In genomic region chr7:4744391-4745264, GRCh38 we compare ENCODE assay signal across 8 cellular contexts. TPM values are rescaled to one million over a fixed set of nuclear protein-coding genes. Genes with fewer than 3 reads are reported as not detected.
A peak's percentile ranks its signal among the peaks of the same experiment; 100 is the strongest.
DNase-seq lines count a peak whose midpoint lies in the region; ATAC-seq and TF ChIP-seq lines count a peak whose summit lies in the region.

No MANE protein-coding gene starts in this region.

- peaks cover 6 to 11% of the 10 kb centered on the region in 2 donors for H3K4me1 ChIP-seq in lung (ENCODE audit: control insufficient read depth in 2 of 2, insufficient read depth in 2 of 2, low read length in 2 of 2)

- DNase-seq in AG20443 (ENCODE audit: low spot score) (peak; percentile 99), NCI-H460 (ENCODE audit: extremely low read depth, low read depth) (peak; percentile 98), lung (ENCODE audit: low spot score) (peak; percentile 100)
- DNase-seq in activated CD4-positive, alpha-beta T cell treated with anti-CD3 and anti-CD28 coated beads, Interleukin-2, amount 50 U/mL, for 48 hours = peak; percentile 81 to 87
- DNase-seq in effector CD4-positive, alpha-beta T cell = peak; percentile 66
- peak; percentile 24 to 71 (median 42) for DNase-seq in stimulated activated CD4-positive, alpha-beta T cell treated with anti-CD3 and anti-CD28 coated beads, TNF-alpha, amount 100 ng/mL, for 24 hours (ENCODE audit: low read depth in 3 of 3)

- ATAC-seq in GM19043 (IDR thresholded peaks at IDR 0.05; ENCODE audit: low read depth, unreplicated experiment) (peak; percentile 69), HG03354 (IDR thresholded peaks at IDR 0.05; ENCODE audit: poor library complexity, severe bottlenecking, unreplicated experiment) (peak; percentile 82), lung (ENCODE audit: insufficient read depth, low FRiP score) (peak; percentile 87)

- no peaks in the 10 kb centered on the region for H3K9me3 ChIP-seq in lung (ENCODE audit: control insufficient read depth in 2 of 2, insufficient read depth in 1 of 2, low read length in 1 of 2)

- no peak for TF ChIP-seq CTCF in lung (IDR thresholded peaks at IDR 0.05; ENCODE audit: control extremely low read depth, extremely low read depth)

- peaks cover 5 to 9% of the 10 kb centered on the region in 2 donors for H3K36me3 ChIP-seq in lung (ENCODE audit: control insufficient read depth in 2 of 2, insufficient read depth in 2 of 2, low read length in 2 of 2)

- 12 to 14% methylated on average over 31 of the region's 31 CpGs for WGBS in lung, 2 donors

- no peak overlapping the region for H3K4me3 ChIP-seq in lung

- peak overlapping the region; percentile 97 to 99 for H3K27ac ChIP-seq in lung (ENCODE audit: low read depth in 1 of 2, low read length in 1 of 2)

- H3K27me3 ChIP-seq in lung (ENCODE audit: control insufficient read depth, insufficient read depth) = no peaks in the 10 kb centered on the region

RNA-seq across cellular contexts. Expression of gene AP5Z1, which starts 30.8 kb away (rescaled TPM):
- total RNA-seq in NCI-H460 (2014; rRNA removed; shearing (Covaris generic)) = 12.9 and 14.0 TPM in 2 replicates
- 92.0 and 95.7 TPM in 2 replicates for polyA plus RNA-seq in NCI-H460 (2014; cell fraction: nucleus; rRNA removed)
- 10 to 100 TPM; 21.2 to 58.5 TPM for total RNA-seq in lung
- polyA plus RNA-seq in lung = 10 to 100 TPM; 60.2 to 62.4 TPM

Comparison
In these comparisons a context has a peak if more than half of its experiments do, and no peak if none do; other contexts are left out.
1. DNase-seq: peak in every context shown above with its lines; median percentile 100 in lung; 99 in AG20443; 98 in NCI-H460; 84 in activated CD4-positive, alpha-beta T cell treated with anti-CD3 and anti-CD28 coated beads, Interleukin-2, amount 50 U/mL, for 48 hours; 66 in effector CD4-positive, alpha-beta T cell; 42 in stimulated activated CD4-positive, alpha-beta T cell treated with anti-CD3 and anti-CD28 coated beads, TNF-alpha, amount 100 ng/mL, for 24 hours.